In genomic region chr1:43947061-43947889, GRCh38 we compare ENCODE assay signal across 8 cellular contexts. TPM values are rescaled to one million over a fixed set of nuclear protein-coding genes. Genes with fewer than 3 reads are reported as not detected.
DNase-seq lines count a peak whose midpoint lies in the region; ATAC-seq and TF ChIP-seq lines count a peak whose summit lies in the region.

No MANE protein-coding gene starts in this region.

- H3K4me3 ChIP-seq in GM12865 (ENCODE audit: low read depth, low read length): peak overlapping the region; percentile 96
- H3K4me3 ChIP-seq in HUES48 (ENCODE audit: low read depth, low read length): peak overlapping the region; percentile 87
- H3K4me3 ChIP-seq in body of pancreas: peak overlapping the region; percentile 45 to 68
- H3K4me3 ChIP-seq in left lung: peak overlapping the region; percentile 79 to 91
- peak overlapping the region; percentile 44 to 79 (median 62) for H3K4me3 ChIP-seq in tibial nerve

- TF ChIP-seq POLR2A in body of pancreas (IDR thresholded peaks at IDR 0.05) (peak in 1 of 3 donors; percentile 3), tibial nerve (IDR thresholded peaks at IDR 0.05) (no peak)

- peak overlapping the region; percentile 97 for H3K9ac ChIP-seq in HUES48 (ENCODE audit: low read depth, low read length)

- no peak for DNase-seq in GM12865 (ENCODE audit: low read depth)
- DNase-seq in body of pancreas: peak in 2 of 4 donors; percentile 32 to 38
- DNase-seq in left lung: no peak
- DNase-seq in tibial nerve (ENCODE audit: low spot score in 2 of 2): peak in 1 of 2 donors; percentile 21
- DNase-seq in activated effector memory CD4-positive, alpha-beta T cell treated with Interleukin-2 at 50 U/mL for 16 hours: no peak
- DNase-seq in SW480 (ENCODE audit: low spot score): no peak
- no peak for DNase-seq in H4 (ENCODE audit: low spot score)

- H3K9me3 ChIP-seq in HUES48 (ENCODE audit: control insufficient read depth, insufficient read depth, low read length): no peaks in the 10 kb centered on the region
- H3K9me3 ChIP-seq in body of pancreas: no peaks in the 10 kb centered on the region
- H3K9me3 ChIP-seq in left lung: no peaks in the 10 kb centered on the region
- no peaks in the 10 kb centered on the region for H3K9me3 ChIP-seq in tibial nerve

- H3K36me3 ChIP-seq in HUES48 (ENCODE audit: control insufficient read depth, insufficient read depth, low read length) (peaks cover 11% of the 10 kb centered on the region; the same call in 1 of the 2 replicates), body of pancreas (replicated peaks in 1 of 2; ENCODE audit: insufficient read depth in 1 of 2, low read depth in 2 of 2) (no peaks in the 10 kb centered on the region), left lung (peaks cover 0 to 11% of the 10 kb centered on the region in 2 donors), tibial nerve (peaks cover 0 to 22% (median 5%) of the 10 kb centered on the region in 3 donors)

- H3K27ac ChIP-seq in HUES48 (ENCODE audit: low read depth, low read length) (peak overlapping the region; percentile 97), body of pancreas (peak overlapping the region; percentile 86 to 100 (median 98)), left lung (peak overlapping the region; percentile 92 to 96), tibial nerve (peak overlapping the region; percentile 75 to 97 (median 94))

- H3K27me3 ChIP-seq in HUES48 (ENCODE audit: control insufficient read depth, insufficient read depth, low read length): no peaks in the 10 kb centered on the region
- H3K27me3 ChIP-seq in body of pancreas: no peaks in the 10 kb centered on the region
- no peaks in the 10 kb centered on the region for H3K27me3 ChIP-seq in left lung
- H3K27me3 ChIP-seq in tibial nerve: no peaks in the 10 kb centered on the region

- H3K4me1 ChIP-seq in HUES48 (ENCODE audit: control insufficient read depth, insufficient read depth, low read length): peaks cover 20% of the 10 kb centered on the region
- H3K4me1 ChIP-seq in body of pancreas: peaks cover 43% of the 10 kb centered on the region
- H3K4me1 ChIP-seq in left lung: peaks cover 12 to 36% of the 10 kb centered on the region in 2 donors
- peaks cover 0 to 43% (median 24%) of the 10 kb centered on the region in 4 donors for H3K4me1 ChIP-seq in tibial nerve

- TF ChIP-seq EP300 in tibial nerve (IDR thresholded peaks at IDR 0.05): no peak

- no peak for TF ChIP-seq CTCF in GM12865 (IDR thresholded peaks at IDR 0.05; ENCODE audit: insufficient read depth, low read depth, low read length, missing control alignments)
- TF ChIP-seq CTCF in body of pancreas (IDR thresholded peaks at IDR 0.05): no peak
- no peak for TF ChIP-seq CTCF in left lung (IDR thresholded peaks at IDR 0.05)
- no peak for TF ChIP-seq CTCF in tibial nerve (IDR thresholded peaks at IDR 0.05)

- intact Hi-C loops in body of pancreas (cut with DNase I): no loop called here
- intact Hi-C loops in left lung (cut with DNase I): no loop called here

- ATAC-seq in body of pancreas (no peak), left lung (no peak)

- WGBS in body of pancreas, 2 donors: 2 to 4% methylated on average over 10 to 26 of the region's 27 CpGs
- 5 to 6% methylated on average over 21 to 27 of the region's 27 CpGs for WGBS in tibial nerve, 2 donors

RNA-seq across cellular contexts. Expression of gene IPO13, which starts 0.5 kb away (rescaled TPM):
- total RNA-seq in body of pancreas: 10 to 100 TPM; 10.4 to 29.3 TPM
- 10 to 100 TPM; 26.8 to 33.4 TPM for total RNA-seq in left lung
- 10 to 100 TPM; 27.8 to 41.1 (median 31.2) TPM for total RNA-seq in tibial nerve
- 18.8 and 22.6 TPM in 2 replicates for total RNA-seq in H4 (2014; rRNA removed; shearing (Covaris generic))

RNA-seq across cellular contexts. Expression of gene ARTN, which starts 13.7 kb away (rescaled TPM):
- total RNA-seq in body of pancreas (10 to 100 TPM in 1 of 2 donors, 1 to 10 TPM in 1; 1.3 to 12.5 TPM), left lung (1 to 10 TPM; 1.8 to 2.3 TPM), tibial nerve (1 to 10 TPM in 1 of 4 donors, under 1 TPM in 1, not detected in 2; 0.66 to 1.4 TPM)
- 0.25 TPM in 1 of 2 replicates, not detected in the other for total RNA-seq in H4 (2014; rRNA removed; shearing (Covaris generic))

RNA-seq across cellular contexts. Expression of gene DPH2, which starts 22.5 kb away (rescaled TPM):
- total RNA-seq in body of pancreas (10 to 100 TPM; 25.4 to 35.3 TPM), left lung (10 to 100 TPM; 13.5 to 23.4 TPM), tibial nerve (10 to 100 TPM; 25.7 to 41.7 (median 31.9) TPM)
- total RNA-seq in H4 (2014; rRNA removed; shearing (Covaris generic)): 28.5 and 44.1 TPM in 2 replicates

RNA-seq across cellular contexts. Expression of gene ATP6V0B, which starts 27.5 kb away (rescaled TPM):
- total RNA-seq in body of pancreas (100 to 1,000 TPM in 1 of 2 donors, 10 to 100 TPM in 1; 73.5 to 103 TPM), left lung (100 to 1,000 TPM; 176 to 239 TPM), tibial nerve (100 to 1,000 TPM; 101 to 132 (median 113) TPM)
- 193 and 213 TPM in 2 replicates for total RNA-seq in H4 (2014; rRNA removed; shearing (Covaris generic))

RNA-seq across cellular contexts. Expression of gene B4GALT2, which starts 31.7 kb away (rescaled TPM):
- 10 to 100 TPM; 18.2 to 29.3 TPM for total RNA-seq in body of pancreas
- 10 to 100 TPM; 39.1 to 50.1 TPM for total RNA-seq in left lung
- total RNA-seq in tibial nerve: 10 to 100 TPM; 15.5 to 49.8 (median 21.1) TPM
- 87.5 and 92.8 TPM in 2 replicates for total RNA-seq in H4 (2014; rRNA removed; shearing (Covaris generic))
